ENCODE assay signal across 8 cellular contexts in genomic region chr3:117439812-117440211, GRCh38.
A peak's percentile ranks its signal among the peaks of the same experiment; 100 is the strongest.
DNase-seq lines count a peak whose midpoint lies in the region; ATAC-seq, FAIRE-seq and TF ChIP-seq lines count a peak whose summit lies in the region.
"Had no signal": no experiment of that assay in that cellular context is flagged by ENCODE, and none has a peak within 500 bp of the region (broad histone marks: within the 10 kb centered on the region; RNA-seq: fewer than 3 reads in every experiment).

No MANE protein-coding gene starts in this region.

- CTCF ChIA-PET in CD8-positive, alpha-beta T cell (lab: Charles Lee): no interaction called here

- peak; percentile 33 for DNase-seq in HS-27A (ENCODE audit: low read depth)
- DNase-seq in NCI-H526 treated with DMSO at 0.1 percent for 48 hours (lab: John Stamatoyannopoulos, UW): peak; percentile 83
- peak; percentile 26 for DNase-seq in fibroblast of mammary gland (ENCODE audit: low read depth)
- peak; percentile 3 for DNase-seq in small intestine
- no peak for DNase-seq in CD8-positive, alpha-beta T cell
- no peak for DNase-seq in stimulated activated CD4-positive, alpha-beta T cell treated with anti-CD3 and anti-CD28 coated beads, Interleukin-15, amount 100 ng/mL, for 24 hours
- DNase-seq: activated CD4-positive, alpha-beta T cell treated with anti-CD3 and anti-CD28 coated beads for 1 hour had no signal

- H3K4me3 ChIP-seq in fibroblast of mammary gland (ENCODE audit: control insufficient read depth, low read depth, low read length) (no peak overlapping the region), small intestine (ENCODE audit: low read depth in 1 of 2, low read length in 2 of 2) (no peak overlapping the region)
- H3K4me3 ChIP-seq in CD8-positive, alpha-beta T cell (ENCODE audit: low read depth, low read length): no peak overlapping the region

- no peak overlapping the region for H3K4me3 Mint-ChIP-seq in CD8-positive, alpha-beta T cell

- POLR2A ChIA-PET in CD8-positive, alpha-beta T cell (lab: Charles Lee): no interaction called here

- H3K4me1 Mint-ChIP-seq in CD8-positive, alpha-beta T cell (ENCODE audit: low read depth): no peaks in the 10 kb centered on the region

- no peaks in the 10 kb centered on the region for H3K27me3 Mint-ChIP-seq in CD8-positive, alpha-beta T cell (ENCODE audit: low read depth)

- H3K27ac Mint-ChIP-seq in CD8-positive, alpha-beta T cell: no peak overlapping the region

- intact Hi-C loops in CD8-positive, alpha-beta T cell (cut with DNase I, micrococcal nuclease): no loop called here

- no peak for ATAC-seq in CD8-positive, alpha-beta T cell
- ATAC-seq in HG03135 (IDR thresholded peaks at IDR 0.05; ENCODE audit: unreplicated experiment): no peak

- no peak overlapping the region for H3K27ac ChIP-seq in small intestine (ENCODE audit: low read depth in 1 of 2, low read length in 1 of 2)
- no peak overlapping the region for H3K27ac ChIP-seq in CD8-positive, alpha-beta T cell (ENCODE audit: low read depth, low read length)

- H3K36me3 Mint-ChIP-seq in CD8-positive, alpha-beta T cell: no peaks in the 10 kb centered on the region

- H3K36me3 ChIP-seq in small intestine (ENCODE audit: control insufficient read depth in 2 of 2, insufficient read depth in 2 of 2, low read length in 2 of 2): no peaks in the 10 kb centered on the region
- H3K36me3 ChIP-seq in CD8-positive, alpha-beta T cell (ENCODE audit: insufficient read depth, low read length): no peaks in the 10 kb centered on the region

- no peaks in the 10 kb centered on the region for H3K9me3 ChIP-seq in small intestine (ENCODE audit: control insufficient read depth, low read depth)
- H3K9me3 ChIP-seq in CD8-positive, alpha-beta T cell (ENCODE audit: low read length): no peaks in the 10 kb centered on the region

- WGBS in small intestine, 3 donors: 44 to 66% (median 64%) methylated on average over 3 of the region's 3 CpGs

- peak; percentile 34 for TF ChIP-seq CTCF in fibroblast of mammary gland (conservative IDR thresholded peaks at IDR 0.05; ENCODE audit: control insufficient read depth, insufficient read depth, low read depth, low read length)
- TF ChIP-seq CTCF in CD8-positive, alpha-beta T cell (IDR thresholded peaks at IDR 0.05): no peak

- H3K27me3 ChIP-seq in small intestine (ENCODE audit: control insufficient read depth in 2 of 2, insufficient read depth in 2 of 2, low read length in 2 of 2): no peaks in the 10 kb centered on the region
- H3K27me3 ChIP-seq in CD8-positive, alpha-beta T cell (ENCODE audit: insufficient read depth, low read length): no peaks in the 10 kb centered on the region

- no peaks in the 10 kb centered on the region for H3K4me1 ChIP-seq in small intestine (ENCODE audit: control insufficient read depth in 2 of 2, insufficient read depth in 1 of 2, low read depth in 1 of 2, low read length in 1 of 2)
- no peaks in the 10 kb centered on the region for H3K4me1 ChIP-seq in CD8-positive, alpha-beta T cell (ENCODE audit: insufficient read depth, low read length)

- no peak for FAIRE-seq in small intestine (lab: Jason Lieb, UNC)

- no peaks in the 10 kb centered on the region for H3K9me3 Mint-ChIP-seq in CD8-positive, alpha-beta T cell

Comparison
In these comparisons a context has a peak if more than half of its experiments do, and no peak if none do; other contexts are left out.
1. DNase-seq: peak in HS-27A (single experiment), NCI-H526 treated with DMSO at 0.1 percent for 48 hours (single experiment), fibroblast of mammary gland (single experiment) and small intestine (single experiment); none in CD8-positive, alpha-beta T cell (0 of 7) and stimulated activated CD4-positive, alpha-beta T cell treated with anti-CD3 and anti-CD28 coated beads, Interleukin-15, amount 100 ng/mL, for 24 hours (single experiment).